ENCODE assay signal across 8 cellular contexts in the genomic region with DNA sequence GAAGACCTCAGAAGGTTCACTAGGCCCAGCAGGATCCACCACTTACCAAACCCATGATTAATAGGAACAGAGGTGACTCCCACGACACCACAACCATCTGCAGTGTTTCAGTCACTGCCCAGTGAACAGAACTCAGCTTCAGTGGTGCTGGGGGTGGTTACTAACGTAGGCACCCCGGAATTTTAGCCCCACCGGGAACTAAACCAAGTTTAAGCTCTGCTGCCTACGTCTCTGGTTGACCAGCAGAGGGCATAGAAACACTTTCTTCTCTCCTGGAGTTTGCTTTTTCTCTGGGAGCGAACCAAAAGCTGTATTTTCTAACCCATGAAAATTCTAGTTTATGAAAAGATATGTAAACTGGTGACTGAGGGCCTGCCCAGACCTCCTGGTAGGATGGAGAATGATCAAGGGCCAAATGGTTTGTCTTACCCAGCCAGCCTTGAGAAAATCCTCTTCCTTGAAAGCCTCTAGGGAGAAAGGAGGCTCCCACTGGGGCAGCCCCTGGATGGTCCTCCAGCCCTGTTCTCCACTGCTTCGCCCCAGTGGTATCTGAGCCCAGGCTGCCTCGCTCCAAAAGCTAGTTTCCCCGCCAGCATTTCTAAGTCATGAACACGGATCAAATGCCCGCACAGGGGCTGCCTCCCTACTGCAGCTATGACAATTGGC.
DNase-seq lines count a peak whose midpoint lies in the region; FAIRE-seq and TF ChIP-seq lines count a peak whose summit lies in the region.

No MANE protein-coding gene starts in this region.

- no peak for TF ChIP-seq POLR2A in GM12891 (IDR thresholded peaks at IDR 0.05; ENCODE audit: low read depth, low read length)

- peak; percentile 88 for TF ChIP-seq CTCF in AG09319 (IDR thresholded peaks at IDR 0.05; ENCODE audit: low read depth, low read length)

- no peak for DNase-seq in AG09319 (ENCODE audit: extremely low read depth, low read depth)
- DNase-seq in GM12891 (ENCODE audit: insufficient read length, low spot score), result no peak
- DNase-seq in RCC 7860 (ENCODE audit: low spot score), result peak; percentile 44
- DNase-seq in fibroblast of gingiva (ENCODE audit: low read depth), result peak; percentile 48
- peak; percentile 48 for DNase-seq in pons (ENCODE audit: low spot score)
- DNase-seq in GM19239 (ENCODE audit: insufficient read length, low spot score), result no peak
- DNase-seq in stimulated activated CD4-positive, alpha-beta T cell treated with anti-CD3 and anti-CD28 coated beads, Interleukin-15, amount 100 ng/mL, for 24 hours, result no peak
- no peak for DNase-seq in stimulated activated CD8-positive, alpha-beta memory T cell treated with anti-CD3 and anti-CD28 coated beads, Interleukin-4, amount 100 ng/mL, for 48 hours

- FAIRE-seq in GM12891 (lab: Jason Lieb, UNC) (peak; percentile 40), RCC 7860 (lab: Jason Lieb, UNC) (no peak), GM19239 (lab: Jason Lieb, UNC) (no peak)

TF ChIP-seq in GM12891, 5 proteins besides CTCF, POLR2A, EP300 and RAD21:
- no peak for TF ChIP-seq TAF1 (IDR thresholded peaks at IDR 0.05; ENCODE audit: low read depth, low read length)

Comparison
In these comparisons a context has a peak if more than half of its experiments do, and no peak if none do; other contexts are left out.
1. DNase-seq: peak in RCC 7860 (single experiment), fibroblast of gingiva (single experiment) and pons (single experiment); none in AG09319 (single experiment), GM12891 (single experiment), GM19239 (single experiment), stimulated activated CD4-positive, alpha-beta T cell treated with anti-CD3 and anti-CD28 coated beads, Interleukin-15, amount 100 ng/mL, for 24 hours (single experiment) and stimulated activated CD8-positive, alpha-beta memory T cell treated with anti-CD3 and anti-CD28 coated beads, Interleukin-4, amount 100 ng/mL, for 48 hours (single experiment).